ENCODE assay signal across 19 cellular contexts in genomic region chr11:115626414-115626813, GRCh38.
"Had no signal": no experiment of that assay in that cellular context is flagged by ENCODE, and none has a peak within 500 bp of the region (broad histone marks: within the 10 kb centered on the region; RNA-seq: fewer than 3 reads in every experiment).

No MANE protein-coding gene starts in this region.

- H3K9me3 ChIP-seq: colonic mucosa, sigmoid colon, thoracic aorta, transverse colon had no signal

- H3K4me1 Mint-ChIP-seq: memory B cell; naive B cell; stimulated activated naive B cell treated with anti-CD40 and anti-IgM and Interleukin-4, amounts not matched to agents 10 μg/mL and 1 μg/mL and 100 μg/mL, for 72 hours; stimulated activated naive CD8-positive, alpha-beta T cell treated with anti-CD3 and anti-CD28 coated beads, Interleukin-15, amount 100 ng/mL, for 72 hours had no signal

- FAIRE-seq: endothelial cell of umbilical vein had no signal

- H3K36me3 Mint-ChIP-seq: memory B cell; naive B cell; stimulated activated naive B cell treated with anti-CD40 and anti-IgM and Interleukin-4, amounts not matched to agents 10 μg/mL and 1 μg/mL and 100 μg/mL, for 72 hours had no signal

- H3K27ac Mint-ChIP-seq: memory B cell; naive B cell; stimulated activated naive B cell treated with anti-CD40 and anti-IgM and Interleukin-4, amounts not matched to agents 10 μg/mL and 1 μg/mL and 100 μg/mL, for 72 hours; stimulated activated naive CD8-positive, alpha-beta T cell treated with anti-CD3 and anti-CD28 coated beads, Interleukin-15, amount 100 ng/mL, for 72 hours had no signal

- H3K36me3 ChIP-seq: colonic mucosa, sigmoid colon, thoracic aorta, transverse colon had no signal

- H3K4me1 ChIP-seq: colonic mucosa had no signal

- H3K27ac ChIP-seq: colonic mucosa, foreskin keratinocyte, sigmoid colon, skin epidermis, thoracic aorta, transverse colon had no signal

- H3K4me3 Mint-ChIP-seq: memory B cell; naive B cell; nephron; stimulated activated naive B cell treated with anti-CD40 and anti-IgM and Interleukin-4, amounts not matched to agents 10 μg/mL and 1 μg/mL and 100 μg/mL, for 72 hours; stimulated activated naive CD8-positive, alpha-beta T cell treated with anti-CD3 and anti-CD28 coated beads, Interleukin-15, amount 100 ng/mL, for 72 hours had no signal

- H3K4me3 ChIP-seq: colonic mucosa, sigmoid colon, skin epidermis, thoracic aorta, transverse colon had no signal

- DNase-seq: colonic mucosa; dermis blood vessel endothelial cell; erythroblast; foreskin keratinocyte; head of caudate nucleus; hippocampal formation; naive B cell; posterior cingulate gyrus; sigmoid colon; stimulated activated CD4-positive, alpha-beta T cell treated with anti-CD3 and anti-CD28 coated beads, Interleukin-2, amount 100 ng/mL, for 24 hours; stimulated activated CD4-positive, alpha-beta T cell treated with anti-CD3 and anti-CD28 coated beads, Interleukin-4, amount 100 ng/mL, for 4 hours; stimulated activated naive B cell treated with anti-CD40 and anti-IgM and Interleukin-4, amounts not matched to agents 10 μg/mL and 1 μg/mL and 100 μg/mL, for 72 hours; stimulated activated naive CD8-positive, alpha-beta T cell treated with anti-CD3 and anti-CD28 coated beads, Interleukin-15, amount 100 ng/mL, for 72 hours; transverse colon had no signal

- H3K9me3 Mint-ChIP-seq: memory B cell; nephron; stimulated activated naive B cell treated with anti-CD40 and anti-IgM and Interleukin-4, amounts not matched to agents 10 μg/mL and 1 μg/mL and 100 μg/mL, for 72 hours; stimulated activated naive CD8-positive, alpha-beta T cell treated with anti-CD3 and anti-CD28 coated beads, Interleukin-15, amount 100 ng/mL, for 72 hours had no signal

- ATAC-seq: foreskin keratinocyte; stimulated activated naive B cell treated with anti-CD40 and anti-IgM and Interleukin-4, amounts not matched to agents 10 μg/mL and 1 μg/mL and 100 μg/mL, for 72 hours; stimulated activated naive CD8-positive, alpha-beta T cell treated with anti-CD3 and anti-CD28 coated beads, Interleukin-15, amount 100 ng/mL, for 72 hours had no signal

- H3K27me3 ChIP-seq: colonic mucosa, foreskin keratinocyte, sigmoid colon had no signal
